Comparison of ENCODE assay signal across 27 cellular contexts in the genomic region with DNA sequence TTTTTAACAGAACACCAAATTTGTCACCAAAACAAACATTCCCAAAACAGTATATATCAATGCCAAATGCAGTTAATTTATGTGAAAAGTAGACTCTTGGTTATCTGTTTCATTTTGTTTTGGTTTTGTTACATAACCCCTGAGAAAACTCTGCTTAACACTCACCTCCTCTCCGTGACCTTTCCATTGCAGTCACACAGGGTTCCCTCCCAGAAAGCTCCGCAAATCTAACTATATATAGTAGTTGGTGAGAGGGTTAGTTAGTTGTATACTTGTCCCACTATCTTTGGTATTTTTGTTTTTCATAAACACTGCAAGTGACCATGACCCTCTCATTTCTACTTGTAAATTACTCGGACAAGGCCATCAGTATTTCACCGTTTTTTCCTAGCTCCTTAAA. TPM values are rescaled to one million over a fixed set of nuclear protein-coding genes. Genes with fewer than 3 reads are reported as not detected.
"Had no signal": no experiment of that assay in that cellular context is flagged by ENCODE, and none has a peak within 500 bp of the region (broad histone marks: within the 10 kb centered on the region; RNA-seq: fewer than 3 reads in every experiment).

No MANE protein-coding gene starts in this region.

- H3K27ac ChIP-seq: dorsolateral prefrontal cortex, epithelial cell of prostate, gastroesophageal sphincter, left lung, lower lobe of right lung, ovary, sigmoid colon, transverse colon, upper lobe of right lung, uterus had no signal

- H3K36me3 Mint-ChIP-seq: immature natural killer cell; natural killer cell; stimulated activated memory B cell treated with anti-CD40 and anti-IgM and Interleukin-4, amounts not matched to agents 10 μg/mL and 1 μg/mL and 100 μg/mL, for 72 hours had no signal

- H3K4me3 Mint-ChIP-seq: endodermal cell; immature natural killer cell; natural killer cell; stimulated activated memory B cell treated with anti-CD40 and anti-IgM and Interleukin-4, amounts not matched to agents 10 μg/mL and 1 μg/mL and 100 μg/mL, for 72 hours had no signal

- H3K36me3 ChIP-seq: gastroesophageal sphincter, left lung, lower lobe of right lung, ovary, sigmoid colon, spleen, transverse colon, upper lobe of right lung, uterus had no signal

- H3K9me3 Mint-ChIP-seq: endodermal cell; natural killer cell; stimulated activated memory B cell treated with anti-CD40 and anti-IgM and Interleukin-4, amounts not matched to agents 10 μg/mL and 1 μg/mL and 100 μg/mL, for 72 hours had no signal

- H3K4me3 ChIP-seq: dorsolateral prefrontal cortex, gastroesophageal sphincter, left lung, lower lobe of right lung, ovary, sigmoid colon, spleen, transverse colon, upper lobe of right lung, uterus had no signal

- ATAC-seq: esophagus mucosa; gastroesophageal sphincter; left lung; lower lobe of right lung; natural killer cell; stimulated activated memory B cell treated with anti-CD40 and anti-IgM and Interleukin-4, amounts not matched to agents 10 μg/mL and 1 μg/mL and 100 μg/mL, for 72 hours; stimulated activated naive CD8-positive, alpha-beta T cell treated with anti-CD3 and anti-CD28 coated beads, Interleukin-15, Interleukin-2, amounts not matched to agents 100 U/mL and 50 U/mL, for 24 hours; upper lobe of right lung had no signal

- H3K27me3 ChIP-seq: dorsolateral prefrontal cortex, gastroesophageal sphincter, left lung, ovary, sigmoid colon, spleen, transverse colon, upper lobe of right lung, uterus had no signal

- H3K4me1 ChIP-seq: left lung, uterus had no signal

- H3K4me1 Mint-ChIP-seq: endodermal cell; immature natural killer cell; natural killer cell; stimulated activated memory B cell treated with anti-CD40 and anti-IgM and Interleukin-4, amounts not matched to agents 10 μg/mL and 1 μg/mL and 100 μg/mL, for 72 hours had no signal

- H3K9me3 ChIP-seq: gastroesophageal sphincter, left lung, lower lobe of right lung, ovary, sigmoid colon, spleen, transverse colon, upper lobe of right lung, uterus had no signal

- DNase-seq: caudate nucleus; cerebellar nuclear complex; dorsolateral prefrontal cortex; effector CD4-positive, alpha-beta T cell; endodermal cell; foreskin fibroblast; hypothalamus; immature natural killer cell; islet precursor cell; left lung; lower lobe of right lung; natural killer cell; occipital lobe; ovary; posterior cingulate gyrus; retina; sigmoid colon; spleen; stimulated activated CD4-positive, alpha-beta T cell treated with anti-CD3 and anti-CD28 coated beads, Interleukin-4, amount 100 ng/mL, for 4 hours; stimulated activated naive CD8-positive, alpha-beta T cell treated with anti-CD3 and anti-CD28 coated beads, Interleukin-15, Interleukin-2, amounts not matched to agents 100 U/mL and 50 U/mL, for 24 hours; transverse colon; upper lobe of right lung; uterus had no signal

- H3K27ac Mint-ChIP-seq: endodermal cell; immature natural killer cell; natural killer cell; stimulated activated memory B cell treated with anti-CD40 and anti-IgM and Interleukin-4, amounts not matched to agents 10 μg/mL and 1 μg/mL and 100 μg/mL, for 72 hours had no signal

RNA-seq across cellular contexts. Expression of a gene that starts 25.5 kb away (rescaled TPM):
- polyA plus RNA-seq: immature natural killer cell had no signal
